In genomic region chr3:15294914-15295313, GRCh38 we compare ENCODE assay signal across 11 cellular contexts. TPM values are rescaled to one million over a fixed set of nuclear protein-coding genes. Genes with fewer than 3 reads are reported as not detected.
DNase-seq lines count a peak whose midpoint lies in the region; ATAC-seq and TF ChIP-seq lines count a peak whose summit lies in the region.
"Had no signal": no experiment of that assay in that cellular context is flagged by ENCODE, and none has a peak within 500 bp of the region (broad histone marks: within the 10 kb centered on the region; RNA-seq: fewer than 3 reads in every experiment).

No MANE protein-coding gene starts in this region.

- CTCF ChIA-PET in CD8-positive, alpha-beta memory T cell (lab: Charles Lee): interaction anchor here (0.6 to 1.5 kb wide), 5 partner anchors 15 to 272 kb away, joined by 3 to 7 read pairs (median 4); partner anchors contain the start of gene SH3BP5

- no peak for TF ChIP-seq CTCF in Peyer's patch (IDR thresholded peaks at IDR 0.05)

- H3K27ac ChIP-seq in CD8-positive, alpha-beta memory T cell (ENCODE audit: low read depth, low read length): no peak overlapping the region
- H3K27ac ChIP-seq in Peyer's patch: peak overlapping the region; percentile 54 to 75 (median 66)
- peak overlapping the region; percentile 29 for H3K27ac ChIP-seq in rectal smooth muscle tissue (ENCODE audit: low read depth, low read length)
- H3K27ac ChIP-seq: foreskin keratinocyte had no signal

- peak overlapping the region in 2 of 7 donors; percentile 0 to 40 for H3K4me3 Mint-ChIP-seq in CD8-positive, alpha-beta memory T cell
- H3K4me3 Mint-ChIP-seq: activated naive CD8-positive, alpha-beta T cell treated with anti-CD3 and anti-CD28 coated beads, Interleukin-2, amount 10 ng/mL, durations not matched to agents 7 days and 5 days had no signal

- H3K9me3 Mint-ChIP-seq in CD8-positive, alpha-beta memory T cell: no peaks in the 10 kb centered on the region
- H3K9me3 Mint-ChIP-seq: activated naive CD8-positive, alpha-beta T cell treated with anti-CD3 and anti-CD28 coated beads, Interleukin-2, amount 10 ng/mL, durations not matched to agents 7 days and 5 days had no signal

- ATAC-seq in HG03342 (IDR thresholded peaks at IDR 0.05; ENCODE audit: unreplicated experiment) (no peak), HG03378 (IDR thresholded peaks at IDR 0.05; ENCODE audit: unreplicated experiment) (no peak)
- ATAC-seq: foreskin keratinocyte had no signal

- peaks cover 80 to 98% (median 94%) of the 10 kb centered on the region in 3 donors for H3K4me1 Mint-ChIP-seq in CD8-positive, alpha-beta memory T cell

- no peak overlapping the region for H3K4me3 ChIP-seq in CD8-positive, alpha-beta memory T cell (ENCODE audit: low read length)
- H3K4me3 ChIP-seq in Peyer's patch (no peak overlapping the region), rectal smooth muscle tissue (ENCODE audit: low read length) (no peak overlapping the region)

- no peaks in the 10 kb centered on the region for H3K36me3 ChIP-seq in CD8-positive, alpha-beta memory T cell (ENCODE audit: insufficient read depth, low read length)
- H3K36me3 ChIP-seq in Peyer's patch (no peaks in the 10 kb centered on the region), rectal smooth muscle tissue (ENCODE audit: control insufficient read depth, insufficient read depth, low read length) (no peaks in the 10 kb centered on the region)

- DNase-seq in CD8-positive, alpha-beta memory T cell: no peak
- no peak for DNase-seq in Peyer's patch
- peak; percentile 47 for DNase-seq in germinal center (ENCODE audit: low spot score)
- no peak for DNase-seq in dedifferentiated amniotic fluid mesenchymal stem cell (ENCODE audit: extremely low spot score)
- DNase-seq in NCI-H146 treated with DMSO at 0.1 percent for 48 hours (lab: John Stamatoyannopoulos, UW; ENCODE audit: unreplicated experiment): no peak
- DNase-seq: activated naive CD8-positive, alpha-beta T cell treated with anti-CD3 and anti-CD28 coated beads, Interleukin-2, amount 10 ng/mL, durations not matched to agents 7 days and 5 days; foreskin keratinocyte; NCI-H524 treated with DMSO at 0.1 percent for 48 hours had no signal

- POLR2A ChIA-PET in CD8-positive, alpha-beta memory T cell (lab: Charles Lee): no interaction called here

- H3K36me3 Mint-ChIP-seq in CD8-positive, alpha-beta memory T cell: peaks cover 16 to 25% (median 22%) of the 10 kb centered on the region in 3 donors

- no peaks in the 10 kb centered on the region for H3K27me3 Mint-ChIP-seq in CD8-positive, alpha-beta memory T cell

- H3K9me3 ChIP-seq in CD8-positive, alpha-beta memory T cell (ENCODE audit: low read length): no peaks in the 10 kb centered on the region
- no peaks in the 10 kb centered on the region for H3K9me3 ChIP-seq in Peyer's patch

- no peak for TF ChIP-seq POLR2A in Peyer's patch (IDR thresholded peaks at IDR 0.05)

- H3K27me3 ChIP-seq in CD8-positive, alpha-beta memory T cell (ENCODE audit: insufficient read depth, low read length, poor library complexity, severe bottlenecking): no peaks in the 10 kb centered on the region
- no peaks in the 10 kb centered on the region for H3K27me3 ChIP-seq in Peyer's patch
- no peaks in the 10 kb centered on the region for H3K27me3 ChIP-seq in rectal smooth muscle tissue (ENCODE audit: control insufficient read depth, insufficient read depth, low read length)
- H3K27me3 ChIP-seq: foreskin keratinocyte had no signal

- H3K4me1 ChIP-seq in CD8-positive, alpha-beta memory T cell (ENCODE audit: insufficient read depth, low read length): peaks cover 92% of the 10 kb centered on the region
- H3K4me1 ChIP-seq in Peyer's patch (peaks cover 7 to 40% (median 13%) of the 10 kb centered on the region in 4 donors), rectal smooth muscle tissue (ENCODE audit: control insufficient read depth, insufficient read depth, low read length) (no peaks in the 10 kb centered on the region)
- H3K4me1 ChIP-seq: foreskin keratinocyte had no signal

- no peak overlapping the region for H3K9ac ChIP-seq in rectal smooth muscle tissue (ENCODE audit: low read length)

- peak overlapping the region; percentile 18 to 91 (median 76) for H3K27ac Mint-ChIP-seq in CD8-positive, alpha-beta memory T cell
- H3K27ac Mint-ChIP-seq: activated naive CD8-positive, alpha-beta T cell treated with anti-CD3 and anti-CD28 coated beads, Interleukin-2, amount 10 ng/mL, durations not matched to agents 7 days and 5 days had no signal

RNA-seq across cellular contexts. Expression of gene SH3BP5, which starts 37.5 kb away (rescaled TPM):
- 10 to 100 TPM; 14.2 to 15.5 TPM for total RNA-seq in CD8-positive, alpha-beta memory T cell
- 84.3 TPM for polyA plus RNA-seq in CD8-positive, alpha-beta memory T cell
- total RNA-seq in Peyer's patch: 10 to 100 TPM; 12.8 to 64.4 (median 16.0) TPM
